ENCODE assay signal across 2 cellular contexts in genomic region chr4:169152899-169153298, GRCh38.
TF ChIP-seq lines count a peak whose summit lies in the region.

No MANE protein-coding gene starts in this region.

TF ChIP-seq in HepG2, 621 proteins besides CTCF, POLR2A, EP300 and RAD21:
- TF ChIP-seq BATF2 (CRISPR knock-in tag; IDR thresholded peaks at IDR 0.05) (no peak), HIVEP1 (CRISPR knock-in tag; IDR thresholded peaks at IDR 0.05) (no peak), ZNF720 (CRISPR knock-in tag; IDR thresholded peaks at IDR 0.05) (no peak), ZFX (CRISPR knock-in tag; IDR thresholded peaks at IDR 0.05; ENCODE audit: low read depth) (no peak), HMGA1 (CRISPR knock-in tag; conservative IDR thresholded peaks at IDR 0.05) (no peak), POLR2AphosphoS5 (IDR thresholded peaks at IDR 0.05; ENCODE audit: low read depth, low read length) (no peak), ZNF639 (CRISPR knock-in tag; conservative IDR thresholded peaks at IDR 0.05) (no peak)

TF ChIP-seq in GM12878, 131 proteins besides CTCF, POLR2A, EP300 and RAD21:
- TF ChIP-seq ZBTB4 (CRISPR knock-in tag; IDR thresholded peaks at IDR 0.05) (no peak), STAT1 (conservative IDR thresholded peaks at IDR 0.05) (no peak), RELB (IDR thresholded peaks at IDR 0.05; ENCODE audit: low read depth) (no peak), NFXL1 (IDR thresholded peaks at IDR 0.05; ENCODE audit: borderline replicate concordance) (no peak), CBFB (IDR thresholded peaks at IDR 0.05; ENCODE audit: low read depth) (no peak)
TF ChIP-seq in GM12878: peak in this region for 0.
